Comparison of ENCODE assay signal across 8 cellular contexts in genomic region chr16:57277586-57277985, GRCh38. TPM values are rescaled to one million over a fixed set of nuclear protein-coding genes. Genes with fewer than 3 reads are reported as not detected.
DNase-seq lines count a peak whose midpoint lies in the region; ATAC-seq and TF ChIP-seq lines count a peak whose summit lies in the region.

No MANE protein-coding gene starts in this region.

- no peak overlapping the region for H4K12ac ChIP-seq in trophoblast cell (ENCODE audit: low read depth, low read length)

- H3K4me3 ChIP-seq in HFF-Myc (replicated peaks; ENCODE audit: low read depth, low read length) (no peak overlapping the region), astrocyte of the spinal cord (ENCODE audit: low read depth, low read length) (no peak overlapping the region), trophoblast cell (ENCODE audit: low read depth, low read length) (no peak overlapping the region)

- no peak overlapping the region for H4K91ac ChIP-seq in trophoblast cell (ENCODE audit: low read depth, low read length)

- H4K8ac ChIP-seq in trophoblast cell (ENCODE audit: low read depth, low read length): no peak overlapping the region

- ATAC-seq in HG03520 (IDR thresholded peaks at IDR 0.05; ENCODE audit: unreplicated experiment): no peak
- no peak for ATAC-seq in GM21737 (IDR thresholded peaks at IDR 0.05; ENCODE audit: unreplicated experiment)

- H2BK120ac ChIP-seq in trophoblast cell (ENCODE audit: insufficient read depth, low read length, poor library complexity): no peak overlapping the region

- no peak overlapping the region for H3K18ac ChIP-seq in trophoblast cell (ENCODE audit: low read length)

- TF ChIP-seq CTCF in HFF-Myc (IDR thresholded peaks at IDR 0.05; ENCODE audit: low read depth, low read length, missing control alignments) (no peak), astrocyte of the spinal cord (IDR thresholded peaks at IDR 0.05; ENCODE audit: low read depth, low read length) (no peak)

- in situ Hi-C loops in SK-MEL-5 (cut with HindIII; ENCODE audit: low pct_unique_long_range_greater_than_20kb, low sequenced_read_pairs) (no loop called here), astrocyte of the spinal cord (cut with HindIII; ENCODE audit: low sequenced_read_pairs) (no loop called here)

- H3K23ac ChIP-seq in trophoblast cell (ENCODE audit: low read length): no peak overlapping the region

- peak; percentile 59 for DNase-seq in HFF-Myc (ENCODE audit: extremely low read depth, low read depth)
- DNase-seq in SK-MEL-5 (ENCODE audit: low read depth, low spot score): peak; percentile 20
- DNase-seq in astrocyte of the spinal cord (ENCODE audit: low read depth, low spot score): peak; percentile 66
- peak; percentile 85 to 93 for DNase-seq in trophoblast cell
- DNase-seq in NCI-H2171 (lab: John Stamatoyannopoulos, UW): no peak
- no peak for DNase-seq in NCI-H1105 (lab: John Stamatoyannopoulos, UW)

- WGBS in trophoblast cell (ENCODE audit: extremely low coverage, insufficient coverage, insufficient read length): no CpG with 5 or more reads among the region's 1 CpG

- no peak overlapping the region for H3K4ac ChIP-seq in trophoblast cell (ENCODE audit: low read depth, low read length)

- H3K79me1 ChIP-seq in trophoblast cell (ENCODE audit: low read length): no peaks in the 10 kb centered on the region

- H3K36me3 ChIP-seq in trophoblast cell (ENCODE audit: control insufficient read depth in 1 of 2, insufficient read depth in 2 of 2, low read length in 2 of 2): no peaks in the 10 kb centered on the region

- no peak overlapping the region for H3K14ac ChIP-seq in trophoblast cell (ENCODE audit: low read length)

- no peaks in the 10 kb centered on the region for H3K79me2 ChIP-seq in trophoblast cell (ENCODE audit: control insufficient read depth, insufficient read depth, low read length, poor library complexity)

- no peak overlapping the region for H2AK5ac ChIP-seq in trophoblast cell (ENCODE audit: low read length)

- no peak overlapping the region for H3K27ac ChIP-seq in trophoblast cell (ENCODE audit: low read depth, low read length)

- no peak overlapping the region for H3K9ac ChIP-seq in trophoblast cell (ENCODE audit: low read length)

- peaks cover 3% of the 10 kb centered on the region for H3K27me3 ChIP-seq in trophoblast cell (ENCODE audit: insufficient read depth, low read length)

- H2BK12ac ChIP-seq in trophoblast cell (ENCODE audit: low read length): no peak overlapping the region

- no peaks in the 10 kb centered on the region for H3K9me3 ChIP-seq in trophoblast cell (ENCODE audit: insufficient read depth, low read depth, low read length)

- H2BK5ac ChIP-seq in trophoblast cell (ENCODE audit: low read depth, low read length, poor library complexity): no peak overlapping the region

- no peak overlapping the region for H2AFZ ChIP-seq in trophoblast cell (ENCODE audit: insufficient read depth, low read length, poor library complexity)

- H3K4me2 ChIP-seq in trophoblast cell (ENCODE audit: low read length): no peak overlapping the region

- H3K4me1 ChIP-seq in trophoblast cell (ENCODE audit: control insufficient read depth in 1 of 2, insufficient read depth in 2 of 2, low read length in 2 of 2): peaks cover 6 to 9% of the 10 kb centered on the region in 2 experiments

RNA-seq across cellular contexts. Expression of gene PLLP, which starts 6.9 kb away (rescaled TPM):
- 0.13 and 0.32 TPM in 2 replicates for total RNA-seq in SK-MEL-5 (2014; rRNA removed; shearing (Covaris generic))
- 0.53 and 0.54 TPM in 2 replicates for polyA plus RNA-seq in SK-MEL-5 (2015; cell fraction: cytosol; rRNA removed)
- 0.16 and 0.91 TPM in 2 replicates for polyA plus RNA-seq in SK-MEL-5 (2015; cell fraction: nucleus; rRNA removed)
- 0.21 and 0.25 TPM in 2 replicates for polyA plus RNA-seq in trophoblast cell (2013)

RNA-seq across cellular contexts. Expression of gene ARL2BP, which starts 32.5 kb away (rescaled TPM):
- total RNA-seq in SK-MEL-5 (2014; rRNA removed; shearing (Covaris generic)): 52.3 and 55.7 TPM in 2 replicates
- polyA plus RNA-seq in SK-MEL-5 (2015; cell fraction: cytosol; rRNA removed): 48.4 and 49.3 TPM in 2 replicates
- 12.1 and 12.9 TPM in 2 replicates for polyA plus RNA-seq in SK-MEL-5 (2015; cell fraction: nucleus; rRNA removed)
- polyA plus RNA-seq in trophoblast cell (2013): 26.3 and 26.9 TPM in 2 replicates

Comparison
In these comparisons a context has a peak if more than half of its experiments do, and no peak if none do; other contexts are left out.
1. DNase-seq: peak in HFF-Myc (single experiment), SK-MEL-5 (single experiment), astrocyte of the spinal cord (single experiment) and trophoblast cell (2 of 2); none in NCI-H2171 (single experiment) and NCI-H1105 (single experiment).